In genomic region chr17:43767053-43767712, GRCh38 we compare ENCODE assay signal across 21 cellular contexts. TPM values are rescaled to one million over a fixed set of nuclear protein-coding genes. Genes with fewer than 3 reads are reported as not detected.
A peak's percentile ranks its signal among the peaks of the same experiment; 100 is the strongest.
DNase-seq lines count a peak whose midpoint lies in the region; ATAC-seq, FAIRE-seq and TF ChIP-seq lines count a peak whose summit lies in the region.
"Had no signal": no experiment of that assay in that cellular context is flagged by ENCODE, and none has a peak within 500 bp of the region (broad histone marks: within the 10 kb centered on the region; RNA-seq: fewer than 3 reads in every experiment).

No MANE protein-coding gene starts in this region.

- H3K27ac ChIP-seq in HepG2 (ENCODE audit: extremely low read length, insufficient read depth, low read length) (no peak overlapping the region), right lobe of liver (no peak overlapping the region), testis (no peak overlapping the region)
- H3K27ac ChIP-seq: RWPE1 had no signal

- no peak for FAIRE-seq in HepG2 (lab: Jason Lieb, UNC)

- no peak for ATAC-seq in HepG2
- no peak for ATAC-seq in right lobe of liver
- no peak for ATAC-seq in naive thymus-derived CD8-positive, alpha-beta T cell
- no peak for ATAC-seq in activated T-cell treated with anti-CD3 and anti-CD28 coated beads, Interleukin-2, amount 50 U/mL, for 72 hours (replicated peaks in 1 of 2)

- no peak overlapping the region for H2AFZ ChIP-seq in HepG2 (ENCODE audit: low read length)

- no peak for TF ChIP-seq CTCF in HepG2 (CRISPR knock-in tag; IDR thresholded peaks at IDR 0.05)
- no peak for TF ChIP-seq CTCF in right lobe of liver (IDR thresholded peaks at IDR 0.05)
- TF ChIP-seq CTCF in testis (IDR thresholded peaks at IDR 0.05), result no peak

- intact Hi-C loops in HepG2 (cut with micrococcal nuclease; ENCODE audit: unreplicated experiment), result loop anchor here (10.0 kb wide), 1 partner anchor 242 kb away; no protein-coding TSS in a partner anchor
- intact Hi-C loops in right lobe of liver (cut with DNase I), result loop anchor here in 1 of 2 donors (10.0 kb wide), 1 partner anchor 78 kb away; the partner anchor contains the start of gene CD300LG
- intact Hi-C loops in dendritic cell treated with granulocyte-macrophage colony-stimulating factor and Interleukin-4, amounts not matched to agents 40 ng/mL and 50 ng/mL, for 4 days (cut with micrococcal nuclease), result no loop called here
- intact Hi-C loops in posterior vena cava (cut with DNase I), result no loop called here
- intact Hi-C loops in testis (cut with DNase I; ENCODE audit: low total_unique reads), result no loop called here

- TF ChIP-seq EP300 in HepG2 (IDR thresholded peaks at IDR 0.05; ENCODE audit: low read depth in 2 of 2, low read length in 2 of 2) (no peak), HepG2 (CRISPR knock-in tag; IDR thresholded peaks at IDR 0.05; ENCODE audit: borderline replicate concordance) (no peak)

- H3K4me3 ChIP-seq in HepG2 (replicated peaks in 1 of 3; ENCODE audit: insufficient read depth in 1 of 3, low read depth in 2 of 3, low read length in 3 of 3) (no peak overlapping the region), right lobe of liver (no peak overlapping the region), testis (no peak overlapping the region)

- no peak for TF ChIP-seq RAD21 in HepG2 (CRISPR knock-in tag; IDR thresholded peaks at IDR 0.05)

- POLR2A ChIA-PET in HepG2 (lab: Yijun Ruan, JAX), result no interaction called here
- POLR2A ChIA-PET in naive thymus-derived CD8-positive, alpha-beta T cell (lab: Charles Lee), result no interaction called here

- no peak for TF ChIP-seq POLR2A in HepG2 (IDR thresholded peaks at IDR 0.05; ENCODE audit: insufficient read depth in 1 of 2, low read depth in 2 of 2, low read length in 2 of 2)
- no peak for TF ChIP-seq POLR2A in right lobe of liver (IDR thresholded peaks at IDR 0.05)
- no peak for TF ChIP-seq POLR2A in testis (IDR thresholded peaks at IDR 0.05)

- no peak for DNase-seq in HepG2 (ENCODE audit: low spot score)
- no peak for DNase-seq in right lobe of liver
- DNase-seq in posterior vena cava (ENCODE audit: low spot score), result peak; percentile 30
- DNase-seq in testis, result no peak
- no peak for DNase-seq in naive thymus-derived CD8-positive, alpha-beta T cell
- no peak for DNase-seq in activated T-cell treated with anti-CD3 and anti-CD28 coated beads, Interleukin-2, amount 50 U/mL, for 72 hours
- no peak for DNase-seq in H4 (ENCODE audit: low spot score)
- DNase-seq: DMS153, NCI-H2081 treated with DMSO at 0.1 percent for 48 hours, NCI-H2171 treated with DMSO at 0.1 percent for 48 hours, NCI-H524 treated with DMSO at 0.1 percent for 48 hours, SIG-M5 had no signal

- no peaks in the 10 kb centered on the region for H3K9me3 Mint-ChIP-seq in dendritic cell treated with granulocyte-macrophage colony-stimulating factor and Interleukin-4, amounts not matched to agents 40 ng/mL and 50 ng/mL, for 4 days
- H3K9me3 Mint-ChIP-seq in naive thymus-derived CD8-positive, alpha-beta T cell, result no peaks in the 10 kb centered on the region
- no peaks in the 10 kb centered on the region for H3K9me3 Mint-ChIP-seq in activated T-cell treated with anti-CD3 and anti-CD28 coated beads, Interleukin-2, amount 50 U/mL, for 72 hours
- H3K9me3 Mint-ChIP-seq: CD4-positive, alpha-beta memory T cell had no signal

- H3K79me2 ChIP-seq in HepG2 (ENCODE audit: insufficient read depth, low read length), result no peaks in the 10 kb centered on the region

- CTCF ChIA-PET in HepG2 (lab: Yijun Ruan, JAX; ENCODE audit: low intra/inter-chr PET ratio, low total read pairs), result interaction anchor here (0.6 to 3.8 kb wide), 4 partner anchors 13 to 247 kb away, joined by 3 to 16 read pairs (median 10); partner anchors contain the start of genes CD300LG and CFAP97D1

- H3K4me1 ChIP-seq in HepG2 (ENCODE audit: insufficient read depth, low read length) (peaks cover 13% of the 10 kb centered on the region), right lobe of liver (peaks cover 0 to 20% (median 3%) of the 10 kb centered on the region in 4 donors), testis (peaks cover 3% of the 10 kb centered on the region)
- H3K4me1 ChIP-seq: BE2C had no signal

- BruUV-seq in HepG2 (replicated peaks; lab: Mats Ljungman, UMichigan), result no TSS peak

- in situ Hi-C loops in HepG2 (cut with HindIII; ENCODE audit: extremely low pct_ligation_motif_present, low pct_unique_long_range_greater_than_20kb), result loop anchor here (10.0 kb wide), 1 partner anchor 252 kb away; no protein-coding TSS in a partner anchor

- H3K4me2 ChIP-seq in HepG2 (ENCODE audit: low read depth, low read length), result no peak overlapping the region

- peak overlapping the region; percentile 90 for H3K27ac Mint-ChIP-seq in dendritic cell treated with granulocyte-macrophage colony-stimulating factor and Interleukin-4, amounts not matched to agents 40 ng/mL and 50 ng/mL, for 4 days
- H3K27ac Mint-ChIP-seq in naive thymus-derived CD8-positive, alpha-beta T cell, result no peak overlapping the region
- no peak overlapping the region for H3K27ac Mint-ChIP-seq in activated T-cell treated with anti-CD3 and anti-CD28 coated beads, Interleukin-2, amount 50 U/mL, for 72 hours
- H3K27ac Mint-ChIP-seq: CD4-positive, alpha-beta memory T cell had no signal

- peak overlapping the region; percentile 17 for H3K4me3 Mint-ChIP-seq in dendritic cell treated with granulocyte-macrophage colony-stimulating factor and Interleukin-4, amounts not matched to agents 40 ng/mL and 50 ng/mL, for 4 days
- no peak overlapping the region for H3K4me3 Mint-ChIP-seq in naive thymus-derived CD8-positive, alpha-beta T cell
- no peak overlapping the region for H3K4me3 Mint-ChIP-seq in activated T-cell treated with anti-CD3 and anti-CD28 coated beads, Interleukin-2, amount 50 U/mL, for 72 hours
- H3K4me3 Mint-ChIP-seq: CD4-positive, alpha-beta memory T cell had no signal

- H3K27me3 Mint-ChIP-seq in dendritic cell treated with granulocyte-macrophage colony-stimulating factor and Interleukin-4, amounts not matched to agents 40 ng/mL and 50 ng/mL, for 4 days, result no peaks in the 10 kb centered on the region
- peaks cover 0 to 4% (median 0%) of the 10 kb centered on the region in 5 donors for H3K27me3 Mint-ChIP-seq in naive thymus-derived CD8-positive, alpha-beta T cell
- H3K27me3 Mint-ChIP-seq in activated T-cell treated with anti-CD3 and anti-CD28 coated beads, Interleukin-2, amount 50 U/mL, for 72 hours (ENCODE audit: low read depth), result no peaks in the 10 kb centered on the region

- H3K9me3 ChIP-seq in HepG2 (ENCODE audit: low read length) (no peaks in the 10 kb centered on the region), right lobe of liver (no peaks in the 10 kb centered on the region), testis (no peaks in the 10 kb centered on the region)
- H3K9me3 ChIP-seq: BE2C, Caco-2 had no signal

- H4K20me1 ChIP-seq in HepG2 (ENCODE audit: insufficient read depth, low read length), result no peaks in the 10 kb centered on the region

- H3K27me3 ChIP-seq in HepG2 (ENCODE audit: control insufficient read depth in 1 of 2, insufficient read depth in 2 of 2, low read length in 2 of 2) (no peaks in the 10 kb centered on the region), right lobe of liver (no peaks in the 10 kb centered on the region), testis (no peaks in the 10 kb centered on the region)
- H3K27me3 ChIP-seq: BE2C had no signal

- no peak overlapping the region for H3K9ac ChIP-seq in HepG2 (ENCODE audit: insufficient read depth, low read depth, low read length)

- H3K36me3 ChIP-seq in HepG2 (replicated peaks in 1 of 2; ENCODE audit: control insufficient read depth in 1 of 2, insufficient read depth in 2 of 2, low read length in 2 of 2) (peaks cover 12 to 23% of the 10 kb centered on the region in 2 experiments), right lobe of liver (peaks cover 0 to 27% (median 12%) of the 10 kb centered on the region in 4 donors), testis (ENCODE audit: low read depth, missing control alignments) (no peaks in the 10 kb centered on the region)

- H3K4me1 Mint-ChIP-seq in dendritic cell treated with granulocyte-macrophage colony-stimulating factor and Interleukin-4, amounts not matched to agents 40 ng/mL and 50 ng/mL, for 4 days (ENCODE audit: low read depth), result peaks cover 71% of the 10 kb centered on the region
- H3K4me1 Mint-ChIP-seq in naive thymus-derived CD8-positive, alpha-beta T cell, result peaks cover 0 to 9% (median 0%) of the 10 kb centered on the region in 4 donors
- no peaks in the 10 kb centered on the region for H3K4me1 Mint-ChIP-seq in activated T-cell treated with anti-CD3 and anti-CD28 coated beads, Interleukin-2, amount 50 U/mL, for 72 hours (ENCODE audit: low read depth)
- H3K4me1 Mint-ChIP-seq: CD4-positive, alpha-beta memory T cell had no signal

- peaks cover 81% of the 10 kb centered on the region for H3K36me3 Mint-ChIP-seq in dendritic cell treated with granulocyte-macrophage colony-stimulating factor and Interleukin-4, amounts not matched to agents 40 ng/mL and 50 ng/mL, for 4 days (ENCODE audit: low read depth)
- H3K36me3 Mint-ChIP-seq in naive thymus-derived CD8-positive, alpha-beta T cell, result peaks cover 0 to 24% (median 4%) of the 10 kb centered on the region in 3 donors
- H3K36me3 Mint-ChIP-seq in activated T-cell treated with anti-CD3 and anti-CD28 coated beads, Interleukin-2, amount 50 U/mL, for 72 hours (ENCODE audit: insufficient read depth in 2 of 2), result no peaks in the 10 kb centered on the region

- 87% methylated on average over 6 of the region's 6 CpGs for WGBS in HepG2 (ENCODE audit: low lambda C conversion rate)
- 53% methylated on average over 3 of the region's 6 CpGs for WGBS in right lobe of liver (ENCODE audit: insufficient coverage, low coverage, low lambda C conversion rate, missing lambda C conversion rate)
- WGBS in testis, 2 donors, result 76 to 83% methylated on average over 6 of the region's 6 CpGs

RNA-seq across cellular contexts. Expression of gene SOST, which starts 8.6 kb away (rescaled TPM):
- total RNA-seq in HepG2 (2016; rRNA removed; fragmentation: Illumina TruSeq; extraction: Trizol) (not detected in 2 replicates), right lobe of liver (not detected), posterior vena cava (not detected), testis (under 1 TPM in 1 of 2 donors, not detected in 1; 0.24 TPM)
- not detected in 2 replicates for total RNA-seq in HepG2 (2016; cell fraction: cytosol; rRNA removed; fragmentation: Illumina TruSeq; extraction: Trizol; ENCODE audit: low read depth)
- not detected in 2 replicates for total RNA-seq in HepG2 (2016; cell fraction: insoluble cytoplasmic fraction; rRNA removed; fragmentation: Illumina TruSeq; extraction: Trizol)
- total RNA-seq in HepG2 (2016; cell fraction: membrane; rRNA removed; fragmentation: Illumina TruSeq; extraction: Trizol), result not detected in 2 replicates
- not detected in 2 replicates for total RNA-seq in HepG2 (2016; cell fraction: nucleus; rRNA removed; fragmentation: Illumina TruSeq; extraction: Trizol)
- polyA plus RNA-seq in HepG2 (2011; rRNA removed) (not detected in 2 replicates), testis (ENCODE audit: insufficient read depth, low read depth, low replicate concordance) (not detected)
- not detected in 2 replicates for polyA plus RNA-seq in HepG2 (2011; cell fraction: cytosol; rRNA removed)
- polyA plus RNA-seq in HepG2 (2011; cell fraction: nucleus; rRNA removed), result not detected in 2 replicates
- not detected in 2 replicates for polyA plus RNA-seq in HepG2 (2012)
- not detected in 2 replicates for polyA plus RNA-seq in HepG2 (2016; cell fraction: cytosol; fragmentation: Illumina TruSeq; extraction: Trizol; ENCODE audit: low read depth)
- not detected in 2 replicates for polyA plus RNA-seq in HepG2 (2016; cell fraction: insoluble cytoplasmic fraction; fragmentation: Illumina TruSeq; extraction: Trizol; ENCODE audit: low read depth)
- not detected in 2 replicates for polyA plus RNA-seq in HepG2 (2016; cell fraction: membrane; fragmentation: Illumina TruSeq; extraction: Trizol; ENCODE audit: low read depth)
- not detected in 2 replicates for polyA plus RNA-seq in HepG2 (2016; cell fraction: nucleus; fragmentation: Illumina TruSeq; extraction: Trizol; ENCODE audit: insufficient read depth, low read depth)
- polyA minus RNA-seq in HepG2 (2011; rRNA and poly(A)+ RNA removed; ENCODE audit: low replicate concordance), result not detected in 2 replicates
- not detected in 2 replicates for polyA minus RNA-seq in HepG2 (2011; cell fraction: cytosol; rRNA and poly(A)+ RNA removed)
- not detected in 2 replicates for polyA minus RNA-seq in HepG2 (2011; cell fraction: nucleus; rRNA and poly(A)+ RNA removed)
- total RNA-seq in naive thymus-derived CD8-positive, alpha-beta T cell, result not detected
- not detected for polyA plus RNA-seq in naive thymus-derived CD8-positive, alpha-beta T cell
- not detected for total RNA-seq in activated T-cell treated with anti-CD3 and anti-CD28 coated beads, Interleukin-2, amount 50 U/mL, for 72 hours
- total RNA-seq in H4 (2014; rRNA removed; shearing (Covaris generic)), result 4.2 and 6.1 TPM in 2 replicates
- total RNA-seq: Caco-2; CD4-positive, alpha-beta memory T cell; H1; MCF 10A; PC-3 had no signal
- polyA plus RNA-seq: CD4-positive, alpha-beta memory T cell had no signal

RNA-seq across cellular contexts. Expression of gene DUSP3, which starts 11.6 kb away (rescaled TPM):
- total RNA-seq in HepG2 (2016; rRNA removed; fragmentation: Illumina TruSeq; extraction: Trizol), result 60.0 and 73.6 TPM in 2 replicates
- 23.0 and 23.3 TPM in 2 replicates for total RNA-seq in HepG2 (2016; cell fraction: cytosol; rRNA removed; fragmentation: Illumina TruSeq; extraction: Trizol; ENCODE audit: low read depth)
- total RNA-seq in HepG2 (2016; cell fraction: insoluble cytoplasmic fraction; rRNA removed; fragmentation: Illumina TruSeq; extraction: Trizol), result 59.0 and 65.1 TPM in 2 replicates
- total RNA-seq in HepG2 (2016; cell fraction: membrane; rRNA removed; fragmentation: Illumina TruSeq; extraction: Trizol), result 67.6 and 70.6 TPM in 2 replicates
- total RNA-seq in HepG2 (2016; cell fraction: nucleus; rRNA removed; fragmentation: Illumina TruSeq; extraction: Trizol), result 43.1 and 45.5 TPM in 2 replicates
- 71.5 and 77.4 TPM in 2 replicates for polyA plus RNA-seq in HepG2 (2011; rRNA removed)
- 62.0 and 65.1 TPM in 2 replicates for polyA plus RNA-seq in HepG2 (2011; cell fraction: cytosol; rRNA removed)
- polyA plus RNA-seq in HepG2 (2011; cell fraction: nucleus; rRNA removed), result 124 and 143 TPM in 2 replicates
- polyA plus RNA-seq in HepG2 (2012), result 44.3 and 55.5 TPM in 2 replicates
- polyA plus RNA-seq in HepG2 (2016; cell fraction: cytosol; fragmentation: Illumina TruSeq; extraction: Trizol; ENCODE audit: low read depth), result 24.0 and 28.0 TPM in 2 replicates
- polyA plus RNA-seq in HepG2 (2016; cell fraction: insoluble cytoplasmic fraction; fragmentation: Illumina TruSeq; extraction: Trizol; ENCODE audit: low read depth), result 87.5 and 94.5 TPM in 2 replicates
- polyA plus RNA-seq in HepG2 (2016; cell fraction: membrane; fragmentation: Illumina TruSeq; extraction: Trizol; ENCODE audit: low read depth), result 57.3 and 59.6 TPM in 2 replicates
- 64.9 and 69.6 TPM in 2 replicates for polyA plus RNA-seq in HepG2 (2016; cell fraction: nucleus; fragmentation: Illumina TruSeq; extraction: Trizol; ENCODE audit: insufficient read depth, low read depth)
- polyA minus RNA-seq in HepG2 (2011; rRNA and poly(A)+ RNA removed; ENCODE audit: low replicate concordance), result 62.1 and 126 TPM in 2 replicates
- polyA minus RNA-seq in HepG2 (2011; cell fraction: cytosol; rRNA and poly(A)+ RNA removed), result 57.0 and 66.2 TPM in 2 replicates
- polyA minus RNA-seq in HepG2 (2011; cell fraction: nucleus; rRNA and poly(A)+ RNA removed), result 75.8 and 87.4 TPM in 2 replicates
- total RNA-seq in right lobe of liver, result 10 to 100 TPM; 75.1 to 97.2 (median 87.7) TPM
- total RNA-seq in posterior vena cava, result 100 to 1,000 TPM; 169 to 172 TPM
- 10 to 100 TPM; 59.2 to 75.1 TPM for total RNA-seq in testis
- polyA plus RNA-seq in testis (ENCODE audit: insufficient read depth, low read depth, low replicate concordance), result 54.8 TPM
- 10 to 100 TPM; 11.6 to 13.0 TPM for total RNA-seq in naive thymus-derived CD8-positive, alpha-beta T cell
- 1 to 10 TPM; 5.9 to 7.5 (median 6.4) TPM for polyA plus RNA-seq in naive thymus-derived CD8-positive, alpha-beta T cell
- 10 to 100 TPM in 1 of 2 donors, 1 to 10 TPM in 1; 9.2 to 11.0 TPM for total RNA-seq in activated T-cell treated with anti-CD3 and anti-CD28 coated beads, Interleukin-2, amount 50 U/mL, for 72 hours
- total RNA-seq in H4 (2014; rRNA removed; shearing (Covaris generic)), result 34.3 and 37.3 TPM in 2 replicates

RNA-seq across cellular contexts. Expression of gene CFAP97D1, which starts 13.1 kb away (rescaled TPM):
- total RNA-seq in HepG2 (2016; rRNA removed; fragmentation: Illumina TruSeq; extraction: Trizol), result 0.02 TPM in 1 of 2 replicates, not detected in the other
- total RNA-seq in HepG2 (2016; cell fraction: cytosol; rRNA removed; fragmentation: Illumina TruSeq; extraction: Trizol; ENCODE audit: low read depth), result not detected in 2 replicates
- not detected in 2 replicates for total RNA-seq in HepG2 (2016; cell fraction: insoluble cytoplasmic fraction; rRNA removed; fragmentation: Illumina TruSeq; extraction: Trizol)
- total RNA-seq in HepG2 (2016; cell fraction: membrane; rRNA removed; fragmentation: Illumina TruSeq; extraction: Trizol), result 0.03 TPM in 1 of 2 replicates, not detected in the other
- total RNA-seq in HepG2 (2016; cell fraction: nucleus; rRNA removed; fragmentation: Illumina TruSeq; extraction: Trizol), result not detected in 2 replicates
- not detected in 2 replicates for polyA plus RNA-seq in HepG2 (2011; rRNA removed)
- polyA plus RNA-seq in HepG2 (2011; cell fraction: cytosol; rRNA removed), result 0.01 TPM in 1 of 2 replicates, not detected in the other
- not detected in 2 replicates for polyA plus RNA-seq in HepG2 (2011; cell fraction: nucleus; rRNA removed)
- polyA plus RNA-seq in HepG2 (2012), result not detected in 2 replicates
- polyA plus RNA-seq in HepG2 (2016; cell fraction: cytosol; fragmentation: Illumina TruSeq; extraction: Trizol; ENCODE audit: low read depth), result not detected in 2 replicates
- not detected in 2 replicates for polyA plus RNA-seq in HepG2 (2016; cell fraction: insoluble cytoplasmic fraction; fragmentation: Illumina TruSeq; extraction: Trizol; ENCODE audit: low read depth)
- polyA plus RNA-seq in HepG2 (2016; cell fraction: membrane; fragmentation: Illumina TruSeq; extraction: Trizol; ENCODE audit: low read depth), result not detected in 2 replicates
- not detected in 2 replicates for polyA plus RNA-seq in HepG2 (2016; cell fraction: nucleus; fragmentation: Illumina TruSeq; extraction: Trizol; ENCODE audit: insufficient read depth, low read depth)
- not detected in 2 replicates for polyA minus RNA-seq in HepG2 (2011; rRNA and poly(A)+ RNA removed; ENCODE audit: low replicate concordance)
- not detected in 2 replicates for polyA minus RNA-seq in HepG2 (2011; cell fraction: cytosol; rRNA and poly(A)+ RNA removed)
- polyA minus RNA-seq in HepG2 (2011; cell fraction: nucleus; rRNA and poly(A)+ RNA removed), result 0.13 TPM in 1 of 2 replicates, not detected in the other
- total RNA-seq in right lobe of liver, result not detected
- not detected for total RNA-seq in posterior vena cava
- 10 to 100 TPM in 1 of 2 donors, 1 to 10 TPM in 1; 6.3 to 20.0 TPM for total RNA-seq in testis
- 32.4 TPM for polyA plus RNA-seq in testis (ENCODE audit: insufficient read depth, low read depth, low replicate concordance)
- total RNA-seq in naive thymus-derived CD8-positive, alpha-beta T cell, result not detected
- polyA plus RNA-seq in naive thymus-derived CD8-positive, alpha-beta T cell, result not detected
- not detected for total RNA-seq in activated T-cell treated with anti-CD3 and anti-CD28 coated beads, Interleukin-2, amount 50 U/mL, for 72 hours
- not detected in 2 replicates for total RNA-seq in H4 (2014; rRNA removed; shearing (Covaris generic))
- total RNA-seq: CD4-positive, alpha-beta memory T cell; G401; MCF 10A had no signal
- polyA plus RNA-seq: CD4-positive, alpha-beta memory T cell had no signal
